In genomic region chr11:74011360-74012071, GRCh38 we compare ENCODE assay signal across 8 cellular contexts. TPM values are rescaled to one million over a fixed set of nuclear protein-coding genes. Genes with fewer than 3 reads are reported as not detected.
DNase-seq lines count a peak whose midpoint lies in the region; ATAC-seq, FAIRE-seq and TF ChIP-seq lines count a peak whose summit lies in the region.

No MANE protein-coding gene starts in this region.

- POLR2A ChIA-PET in GM12878 (lab: Charles Lee), result interaction anchor here (0.7 to 1.1 kb wide), 2 partner anchors 31 to 132 kb away, joined by 3 read pairs; no protein-coding TSS in a partner anchor

- peaks cover 0 to 1% of the 10 kb centered on the region in 2 experiments for H3K36me3 ChIP-seq in GM12878 (ENCODE audit: control insufficient read depth in 2 of 2, insufficient read depth in 2 of 2, low read length in 1 of 2)

- RAD21 ChIA-PET in GM12878 (lab: Charles Lee; ENCODE audit: unreplicated experiment), result interaction anchor here (1.0 to 1.8 kb wide), 3 partner anchors 9 to 32 kb away, joined by 3 to 5 read pairs (median 3); no protein-coding TSS in a partner anchor

- H3K4me3 ChIP-seq in GM12878, result no peak overlapping the region

- TF ChIP-seq CTCF in GM12878 (IDR thresholded peaks at IDR 0.05 in 2 of 3, conservative IDR thresholded peaks at IDR 0.05 in 1 of 3; ENCODE audit: control insufficient read depth in 2 of 3, extremely low read depth in 1 of 3, insufficient read depth in 1 of 3, low read depth in 3 of 3, low read length in 3 of 3), result no peak

- intact Hi-C loops in GM12878 (cut with micrococcal nuclease; ENCODE audit: unreplicated experiment), result loop anchor here (2.0 kb wide), 1 partner anchor 15 kb away; no protein-coding TSS in a partner anchor

- H3K79me2 ChIP-seq in GM12878 (ENCODE audit: control insufficient read depth, insufficient read depth, low read length), result no peaks in the 10 kb centered on the region

- CTCF ChIA-PET in GM12878 (lab: Yijun Ruan, JAX), result interaction anchor here (0.5 to 1.5 kb wide), 3 partner anchors 9 to 291 kb away, joined by 4 to 11 read pairs (median 4); no protein-coding TSS in a partner anchor

- no peaks in the 10 kb centered on the region for H4K20me1 ChIP-seq in GM12878 (ENCODE audit: control insufficient read depth, insufficient read depth)

- no peak overlapping the region; the same call in none of the 2 replicates for H3K4me2 ChIP-seq in GM12878 (ENCODE audit: control insufficient read depth, insufficient read depth)

- in situ Hi-C loops in GM12878 (cut with MboI), result no loop called here

- H3K27me3 ChIP-seq in GM12878 (replicated peaks in 1 of 2; ENCODE audit: control insufficient read depth in 2 of 2, insufficient read depth in 2 of 2, low read length in 1 of 2), result no peaks in the 10 kb centered on the region

- TF ChIP-seq EP300 in GM12878 (IDR thresholded peaks at IDR 0.05; ENCODE audit: borderline replicate concordance in 1 of 2, control insufficient read depth in 1 of 2, low read depth in 2 of 2, low read length in 2 of 2), result peak; percentile 63 to 94; a peak in 3 of 4 replicates

- WGBS in GM12878 (ENCODE audit: insufficient coverage, insufficient replicate concordance, low lambda C conversion rate, missing lambda C conversion rate), result 22% methylated on average over 8 of the region's 8 CpGs

- no TSS peak for BruUV-seq in GM12878 (replicated peaks; lab: Mats Ljungman, UMichigan)

- ATAC-seq in HG03565 (IDR thresholded peaks at IDR 0.05; ENCODE audit: unreplicated experiment), result peak; percentile 77
- ATAC-seq in GM12878, result peak; percentile 93

- SMC1A ChIA-PET in GM12878 (lab: Charles Lee; ENCODE audit: uncharacterized antibody, unreplicated experiment), result interaction anchor here (0.7 to 4.8 kb wide), 7 partner anchors 10 to 216 kb away, joined by 3 to 21 read pairs (median 5); partner anchors contain the start of gene UCP2

- no peaks in the 10 kb centered on the region for H3K9me3 ChIP-seq in GM12878 (replicated peaks; ENCODE audit: control insufficient read depth, insufficient read depth, low read length)

- no peak overlapping the region for H3K9ac ChIP-seq in GM12878 (ENCODE audit: control insufficient read depth, insufficient read depth, low read length)

- TF ChIP-seq RAD21 in GM12878 (IDR thresholded peaks at IDR 0.05; ENCODE audit: insufficient read depth, low read depth, low read length), result no peak

- peak overlapping the region; percentile 56 for H3K27ac ChIP-seq in GM12878 (ENCODE audit: control insufficient read depth, insufficient read depth)

- DNase-seq in activated effector memory CD4-positive, alpha-beta T cell treated with anti-CD3 and anti-CD28 coated beads, Interleukin-2, amount 50 U/mL, for 16 hours, result peak; percentile 77
- DNase-seq in activated effector memory CD4-positive, alpha-beta T cell treated with Interleukin-2 at 50 U/mL for 16 hours, result no peak
- peak; percentile 79 for DNase-seq in GM12878 (ENCODE audit: low read depth, low spot score)
- peak; percentile 62 for DNase-seq in stimulated activated CD4-positive, alpha-beta T cell treated with anti-CD3 and anti-CD28 coated beads, Interleukin-4, amount 100 ng/mL, for 24 hours
- DNase-seq in cerebellar nuclear complex (lab: John Stamatoyannopoulos, UW), result no peak
- no peak for DNase-seq in T1000 (lab: John Stamatoyannopoulos, UW)
- DNase-seq in NCI-H1105 (lab: John Stamatoyannopoulos, UW), result no peak

- peaks cover 20% of the 10 kb centered on the region for H3K4me1 ChIP-seq in GM12878 (ENCODE audit: control insufficient read depth, insufficient read depth, low read length)

- H2AFZ ChIP-seq in GM12878 (ENCODE audit: control insufficient read depth, low read depth, low read length), result no peak overlapping the region; the same call in 1 of the 2 replicates

- FAIRE-seq in GM12878 (lab: Jason Lieb, UNC), result no peak

- TF ChIP-seq POLR2A in GM12878 (IDR thresholded peaks at IDR 0.05; ENCODE audit: low read depth, low read length), result no peak

TF ChIP-seq in GM12878, 131 proteins besides CTCF, POLR2A, EP300 and RAD21 (continues in another document):
- TF ChIP-seq TCF3 (IDR thresholded peaks at IDR 0.05; ENCODE audit: borderline replicate concordance, insufficient read depth, low read depth, low read length) (no peak), PAX5 (IDR thresholded peaks at IDR 0.05; ENCODE audit: borderline replicate concordance, low read depth, low read length) (0 out of 2 replicates have a peak, but pooled peaks have one; percentile 30), YY1 (IDR thresholded peaks at IDR 0.05; ENCODE audit: low read depth, low read length) (no peak), NR2C2 (IDR thresholded peaks at IDR 0.05; ENCODE audit: borderline replicate concordance, control insufficient read depth, insufficient read length, low read depth) (no peak), KAT2A (conservative IDR thresholded peaks at IDR 0.05; ENCODE audit: control insufficient read depth, low read depth, low read length) (no peak), MXI1 (IDR thresholded peaks at IDR 0.05; ENCODE audit: low read depth, low read length) (no peak), NKRF (conservative IDR thresholded peaks at IDR 0.05) (no peak), EGR1 (IDR thresholded peaks at IDR 0.05; ENCODE audit: borderline replicate concordance in 1 of 2, low read depth in 2 of 2, low read length in 2 of 2) (no peak), MLLT1 (IDR thresholded peaks at IDR 0.05) (no peak), NFXL1 (IDR thresholded peaks at IDR 0.05; ENCODE audit: borderline replicate concordance) (no peak), SMARCA5 (IDR thresholded peaks at IDR 0.05) (no peak), JUNB (IDR thresholded peaks at IDR 0.05) (peak; percentile 83), ZZZ3 (IDR thresholded peaks at IDR 0.05; ENCODE audit: control insufficient read depth, insufficient read length, low read depth) (no peak)

RNA-seq across cellular contexts. Expression of gene UCP3, which starts 2.6 kb away (rescaled TPM):
- 4.5 and 7.8 TPM in 2 replicates for total RNA-seq in GM12878 (2013; cell fraction: nucleolus; rRNA removed)
- total RNA-seq in GM12878 (2014; rRNA removed) (0.71 and 1.4 TPM in 2 replicates), GM12878 (2014; rRNA removed; fragmentation: Illumina TruSeq; extraction: Trizol) (0.88 and 0.94 TPM in 2 replicates), GM12878 (2021) (1.1 and 1.6 TPM in 2 replicates)
- 0.58 TPM for polyA plus RNA-seq in GM12878 (2011; ENCODE audit: low read depth)
- polyA plus RNA-seq in GM12878 (2011; rRNA removed) (0.53 and 1.2 TPM in 2 replicates), GM12878 (2014; fragmentation: Illumina TruSeq; extraction: Trizol) (0.14 and 0.94 TPM in 2 replicates), GM12878 (2014; fragmentation: Nextera tagmentation; extraction: Ambion mirVana) (under 1 TPM; 0.02 to 0.19 TPM), GM12878 (2014; rRNA removed) (1.5 and 1.9 TPM in 2 replicates), GM12878 (2016; fragmentation: Nextera tagmentation; extraction: Ambion mirVana) (under 1 TPM; 0.23 to 0.58 TPM)
- polyA plus RNA-seq in GM12878 (2011; cell fraction: cytosol; rRNA removed), result 0.58 and 0.89 TPM in 2 replicates
- 4.3 and 7.3 TPM in 2 replicates for polyA plus RNA-seq in GM12878 (2011; cell fraction: nucleus; rRNA removed)
- polyA plus RNA-seq in GM12878 (2012), result 0.66 and 0.85 TPM in 2 replicates
- polyA minus RNA-seq in GM12878 (2011; rRNA and poly(A)+ RNA removed), result 0.66 and 2.3 TPM in 2 replicates
- polyA minus RNA-seq in GM12878 (2011; cell fraction: cytosol; rRNA and poly(A)+ RNA removed), result 1.7 TPM in 1 of 2 replicates, not detected in the other
- polyA minus RNA-seq in GM12878 (2011; cell fraction: nucleus; rRNA and poly(A)+ RNA removed), result 3.0 and 5.2 TPM in 2 replicates

RNA-seq across cellular contexts. Expression of gene UCP2, which starts 28.9 kb away (rescaled TPM):
- total RNA-seq in GM12878 (2013; cell fraction: nucleolus; rRNA removed), result 59.6 and 64.1 TPM in 2 replicates
- total RNA-seq in GM12878 (2014; rRNA removed) (31.1 and 34.0 TPM in 2 replicates), GM12878 (2014; rRNA removed; fragmentation: Illumina TruSeq; extraction: Trizol) (32.9 and 36.0 TPM in 2 replicates), GM12878 (2021) (224 and 237 TPM in 2 replicates)
- polyA plus RNA-seq in GM12878 (2011; ENCODE audit: low read depth), result 127 TPM
- polyA plus RNA-seq in GM12878 (2011; rRNA removed) (27.6 and 52.2 TPM in 2 replicates), GM12878 (2014; fragmentation: Illumina TruSeq; extraction: Trizol) (122 and 187 TPM in 2 replicates), GM12878 (2014; fragmentation: Nextera tagmentation; extraction: Ambion mirVana) (100 to 1,000 TPM; 122 to 134 TPM), GM12878 (2014; rRNA removed) (158 and 175 TPM in 2 replicates), GM12878 (2016; fragmentation: Nextera tagmentation; extraction: Ambion mirVana) (100 to 1,000 TPM; 228 to 248 TPM)
- polyA plus RNA-seq in GM12878 (2011; cell fraction: cytosol; rRNA removed), result 146 and 147 TPM in 2 replicates
- 71.7 and 83.1 TPM in 2 replicates for polyA plus RNA-seq in GM12878 (2011; cell fraction: nucleus; rRNA removed)
- polyA plus RNA-seq in GM12878 (2012), result 196 and 231 TPM in 2 replicates
- polyA minus RNA-seq in GM12878 (2011; rRNA and poly(A)+ RNA removed), result 116 and 196 TPM in 2 replicates
- 109 TPM in 2 replicates for polyA minus RNA-seq in GM12878 (2011; cell fraction: cytosol; rRNA and poly(A)+ RNA removed)
- 77.9 and 115 TPM in 2 replicates for polyA minus RNA-seq in GM12878 (2011; cell fraction: nucleus; rRNA and poly(A)+ RNA removed)

Comparison
In these comparisons a context has a peak if more than half of its experiments do, and no peak if none do; other contexts are left out.
1. DNase-seq: peak in activated effector memory CD4-positive, alpha-beta T cell treated with anti-CD3 and anti-CD28 coated beads, Interleukin-2, amount 50 U/mL, for 16 hours (single experiment), GM12878 (single experiment) and stimulated activated CD4-positive, alpha-beta T cell treated with anti-CD3 and anti-CD28 coated beads, Interleukin-4, amount 100 ng/mL, for 24 hours (single experiment); none in activated effector memory CD4-positive, alpha-beta T cell treated with Interleukin-2 at 50 U/mL for 16 hours (single experiment), cerebellar nuclear complex (0 of 2), T1000 (single experiment) and NCI-H1105 (single experiment).